Comparison of ENCODE assay signal across 8 cellular contexts in genomic region chr3:90091557-90091956, GRCh38.
A peak's percentile ranks its signal among the peaks of the same experiment; 100 is the strongest.
DNase-seq lines count a peak whose midpoint lies in the region; ATAC-seq and TF ChIP-seq lines count a peak whose summit lies in the region.

No MANE protein-coding gene starts in this region.

- H3K27ac ChIP-seq in neural cell (ENCODE audit: low read length): no peak overlapping the region

- no peaks in the 10 kb centered on the region for H3K27me3 ChIP-seq in GM06990 (replicated peaks; ENCODE audit: control insufficient read depth, insufficient read depth, low read length)
- H3K27me3 ChIP-seq in neural cell (ENCODE audit: insufficient read depth, low read depth, low read length): no peaks in the 10 kb centered on the region

- no peaks in the 10 kb centered on the region for H3K79me2 ChIP-seq in neural cell (replicated peaks; ENCODE audit: insufficient read depth, low read length)

- H3F3A ChIP-seq in neural cell (ENCODE audit: insufficient read depth, low read length, poor library complexity, severe bottlenecking): no peaks in the 10 kb centered on the region

- no peaks in the 10 kb centered on the region for H4K20me1 ChIP-seq in neural cell (ENCODE audit: insufficient read depth)

- TF ChIP-seq CTCF in GM06990 (IDR thresholded peaks at IDR 0.05; ENCODE audit: insufficient read depth, low read length, poor library complexity, severe bottlenecking) (peak; percentile 58), neural cell (IDR thresholded peaks at IDR 0.05; ENCODE audit: poor library complexity, severe bottlenecking) (peak; percentile 59)

- no peak overlapping the region for H2AFZ ChIP-seq in neural cell (ENCODE audit: low read depth, low read length)

- H3K9me2 ChIP-seq in neural cell (ENCODE audit: insufficient read depth, low read length): no peaks in the 10 kb centered on the region

- H3K9ac ChIP-seq in neural cell (ENCODE audit: low read length): no peak overlapping the region

- no peak for TF ChIP-seq EP300 in neural cell (conservative IDR thresholded peaks at IDR 0.05; ENCODE audit: poor library complexity, severe bottlenecking)

- H3K4me2 ChIP-seq in neural cell (ENCODE audit: low read length): no peak overlapping the region

- H3K36me3 ChIP-seq in GM06990 (ENCODE audit: control insufficient read depth, insufficient read depth, low read length): no peaks in the 10 kb centered on the region
- H3K36me3 ChIP-seq in neural cell (ENCODE audit: insufficient read depth, low read length): no peaks in the 10 kb centered on the region

- no peak overlapping the region for H3K4me3 ChIP-seq in GM06990 (replicated peaks; ENCODE audit: low read depth, low read length)
- H3K4me3 ChIP-seq in neural cell (ENCODE audit: low read length): no peak overlapping the region

- peak; percentile 66 for TF ChIP-seq RAD21 in neural cell (conservative IDR thresholded peaks at IDR 0.05)

- DNase-seq in GM06990 (ENCODE audit: extremely low read depth, insufficient read length) (no peak), NCI-H748 treated with DMSO at 0.1 percent for 48 hours (lab: John Stamatoyannopoulos, UW) (peak; percentile 89), ecto neural progenitor cell (ENCODE audit: low spot score) (peak; percentile 49), DMS79 treated with DMSO at 0.1 percent for 48 hours (lab: John Stamatoyannopoulos, UW) (no peak)

- ATAC-seq in HG02938 (IDR thresholded peaks at IDR 0.05; ENCODE audit: unreplicated experiment): peak; percentile 72
- no peak for ATAC-seq in GM21390 (IDR thresholded peaks at IDR 0.05; ENCODE audit: unreplicated experiment)
- ATAC-seq in HG03378 (IDR thresholded peaks at IDR 0.05; ENCODE audit: unreplicated experiment): no peak

- H3K9me3 ChIP-seq in neural cell (ENCODE audit: low read length): no peaks in the 10 kb centered on the region

TF ChIP-seq in neural cell, 6 proteins besides CTCF, POLR2A, EP300 and RAD21:
- TF ChIP-seq EZH2 (IDR thresholded peaks at IDR 0.05; ENCODE audit: borderline replicate concordance, insufficient read depth, low read length, poor library complexity, severe bottlenecking) (no peak), SMC3 (conservative IDR thresholded peaks at IDR 0.05; ENCODE audit: poor library complexity) (peak; percentile 59)

Comparison
In these comparisons a context has a peak if more than half of its experiments do, and no peak if none do; other contexts are left out.
1. DNase-seq: peak in NCI-H748 treated with DMSO at 0.1 percent for 48 hours (single experiment) and ecto neural progenitor cell (single experiment); none in GM06990 (single experiment) and DMS79 treated with DMSO at 0.1 percent for 48 hours (single experiment).